In the genomic region with DNA sequence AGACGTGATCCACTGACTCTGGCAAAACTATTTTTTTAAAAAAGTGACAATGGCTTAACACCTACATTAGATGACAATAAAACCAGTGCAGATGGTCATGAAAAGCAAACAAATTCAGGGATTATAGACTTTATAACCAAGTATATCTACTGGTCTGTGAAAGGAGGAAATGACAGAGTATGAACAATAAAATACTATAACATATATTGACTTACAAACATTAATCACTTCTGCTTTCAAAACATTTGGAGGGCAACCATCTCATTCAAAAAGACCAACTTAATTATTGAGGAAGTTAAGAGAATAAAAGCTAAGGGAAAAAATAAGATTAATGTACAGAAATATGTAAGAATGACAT, we compare ENCODE assay signal across 24 cellular contexts. TPM values are rescaled to one million over a fixed set of nuclear protein-coding genes. Genes with fewer than 3 reads are reported as not detected.
A peak's percentile ranks its signal among the peaks of the same experiment; 100 is the strongest.
DNase-seq lines count a peak whose midpoint lies in the region; ATAC-seq, FAIRE-seq and TF ChIP-seq lines count a peak whose summit lies in the region.
"Had no signal": no experiment of that assay in that cellular context is flagged by ENCODE, and none has a peak within 500 bp of the region (broad histone marks: within the 10 kb centered on the region; RNA-seq: fewer than 3 reads in every experiment).

No MANE protein-coding gene starts in this region.

- H3K9me3 Mint-ChIP-seq in Caco-2 (ENCODE audit: unreplicated experiment), result no peaks in the 10 kb centered on the region
- H3K9me3 Mint-ChIP-seq: activated T-cell treated with anti-CD3 and anti-CD28 coated beads, Interleukin-2, amount 50 U/mL, for 24 hours; CD8-positive, alpha-beta memory T cell had no signal

- dilution Hi-C loops in keratinocyte (cut with MboI; ENCODE audit: extremely low pct_ligation_motif_present, low sequenced_read_pairs), result no loop called here

- no peak for TF ChIP-seq POLR2A in heart left ventricle (IDR thresholded peaks at IDR 0.05)

- H3K27me3 ChIP-seq in A673 (replicated peaks; ENCODE audit: insufficient read depth, low read depth, low read length, poor library complexity) (no peaks in the 10 kb centered on the region), Caco-2 (replicated peaks; ENCODE audit: control insufficient read depth, insufficient read depth, low read length) (no peaks in the 10 kb centered on the region), RWPE2 (ENCODE audit: insufficient read depth, poor library complexity, severe bottlenecking) (no peaks in the 10 kb centered on the region), keratinocyte (ENCODE audit: control insufficient read depth, extremely low read depth, insufficient read depth, low read length) (no peaks in the 10 kb centered on the region), heart left ventricle (no peaks in the 10 kb centered on the region)
- H3K27me3 ChIP-seq: left lung had no signal

- BruUV-seq in A673 (replicated peaks; lab: Mats Ljungman, UMichigan), result no TSS peak
- BruUV-seq in Caco-2 (replicated peaks; lab: Mats Ljungman, UMichigan), result no TSS peak

- peaks cover 24% of the 10 kb centered on the region for H3K36me3 Mint-ChIP-seq in Caco-2 (ENCODE audit: insufficient read depth, unreplicated experiment)

- H3K4me3 ChIP-seq in A673 (ENCODE audit: low read depth, low read length, poor library complexity, severe bottlenecking) (no peak overlapping the region), Caco-2 (ENCODE audit: low read depth, low read length) (no peak overlapping the region), RWPE2 (ENCODE audit: severe bottlenecking) (no peak overlapping the region), keratinocyte (ENCODE audit: control insufficient read depth in 2 of 3, extremely low read depth in 1 of 3, insufficient read depth in 2 of 3, low read depth in 1 of 3, low read length in 3 of 3) (no peak overlapping the region), heart left ventricle (no peak overlapping the region)
- H3K4me3 ChIP-seq: left lung had no signal

- H3K27ac ChIP-seq in A673 (ENCODE audit: low read depth, low read length, poor library complexity, severe bottlenecking) (peak overlapping the region; percentile 38), RWPE2 (ENCODE audit: poor library complexity, severe bottlenecking) (peak overlapping the region; percentile 48), keratinocyte (ENCODE audit: control insufficient read depth, insufficient read depth, low read length) (peak overlapping the region; percentile 79), heart left ventricle (peak overlapping the region in 6 of 12 donors; percentile 3 to 37 (median 16))
- H3K27ac ChIP-seq: HL-60 had no signal

- intact Hi-C loops in A673 (cut with micrococcal nuclease; ENCODE audit: unreplicated experiment), result no loop called here
- intact Hi-C loops in Caco-2 (cut with micrococcal nuclease; ENCODE audit: unreplicated experiment), result no loop called here
- intact Hi-C loops in posterior cingulate gyrus (cut with DNase I), result no loop called here
- intact Hi-C loops in heart left ventricle (cut with DNase I), result no loop called here

- CTCF ChIA-PET in A673 (lab: Charles Lee) (no interaction called here), Caco-2 (lab: Charles Lee) (no interaction called here)

- H3K4me2 ChIP-seq in keratinocyte (ENCODE audit: control insufficient read depth, extremely low read depth, insufficient read depth, low read depth, low read length), result peak overlapping the region; percentile 46

- no peak overlapping the region for H3K4me3 Mint-ChIP-seq in Caco-2 (ENCODE audit: unreplicated experiment)
- H3K4me3 Mint-ChIP-seq: activated T-cell treated with anti-CD3 and anti-CD28 coated beads, Interleukin-2, amount 50 U/mL, for 24 hours; CD8-positive, alpha-beta memory T cell had no signal

- H3K4me1 ChIP-seq in A673 (ENCODE audit: insufficient read depth, low read length, poor library complexity, severe bottlenecking) (peaks cover 51% of the 10 kb centered on the region), Caco-2 (peaks cover 41% of the 10 kb centered on the region), RWPE2 (ENCODE audit: insufficient read depth, poor library complexity, severe bottlenecking) (peaks cover 60% of the 10 kb centered on the region), keratinocyte (ENCODE audit: control insufficient read depth, extremely low read depth, insufficient read depth, low read length) (peaks cover 53% of the 10 kb centered on the region), heart left ventricle (peaks cover 0 to 79% (median 53%) of the 10 kb centered on the region in 12 donors)

- no peaks in the 10 kb centered on the region for H3K27me3 Mint-ChIP-seq in Caco-2 (ENCODE audit: insufficient read depth, unreplicated experiment)
- H3K27me3 Mint-ChIP-seq: activated T-cell treated with anti-CD3 and anti-CD28 coated beads, Interleukin-2, amount 50 U/mL, for 24 hours; CD8-positive, alpha-beta memory T cell had no signal

- peaks cover 2% of the 10 kb centered on the region for H3K9me1 ChIP-seq in keratinocyte (ENCODE audit: control insufficient read depth, extremely low read depth, insufficient read depth, low read length)

- H4K20me1 ChIP-seq in keratinocyte (ENCODE audit: control insufficient read depth, extremely low read depth, insufficient read depth, low read length), result no peaks in the 10 kb centered on the region

- H3K27ac Mint-ChIP-seq in Caco-2 (ENCODE audit: unreplicated experiment), result peak overlapping the region; percentile 24
- H3K27ac Mint-ChIP-seq: activated T-cell treated with anti-CD3 and anti-CD28 coated beads, Interleukin-2, amount 50 U/mL, for 24 hours had no signal

- H2AFZ ChIP-seq in keratinocyte (ENCODE audit: control insufficient read depth, low read length), result no peak overlapping the region

- peak overlapping the region; percentile 48 for H3K9ac ChIP-seq in keratinocyte (ENCODE audit: control insufficient read depth, extremely low read depth, insufficient read depth, low read length)

- TF ChIP-seq CTCF in A673 (conservative IDR thresholded peaks at IDR 0.05; ENCODE audit: low read depth, low read length) (no peak), Caco-2 (IDR thresholded peaks at IDR 0.05; ENCODE audit: insufficient read depth in 1 of 2, low read depth in 1 of 2, low read length in 1 of 2, severe bottlenecking in 1 of 2, unreplicated experiment in 1 of 2) (no peak), RWPE2 (IDR thresholded peaks at IDR 0.05; ENCODE audit: poor library complexity, severe bottlenecking) (no peak), keratinocyte (optimal IDR thresholded peaks at IDR 0.05 in 1 of 3, IDR thresholded peaks at IDR 0.05 in 1 of 3, conservative IDR thresholded peaks at IDR 0.05 in 1 of 3; ENCODE audit: extremely low read depth in 1 of 3, insufficient read depth in 2 of 3, low read length in 3 of 3) (no peak), heart left ventricle (IDR thresholded peaks at IDR 0.05) (no peak)

- POLR2A ChIA-PET in A673 (lab: Charles Lee; ENCODE audit: low non-redundant PET), result no interaction called here
- POLR2A ChIA-PET in Caco-2 (lab: Charles Lee), result interaction anchor here (1.1 kb wide), 1 partner anchor 162 kb away, joined by 3 read pairs; no protein-coding TSS in a partner anchor

- no peaks in the 10 kb centered on the region for H3K9me3 ChIP-seq in A673 (ENCODE audit: low read depth, low read length, poor library complexity, severe bottlenecking)
- no peaks in the 10 kb centered on the region for H3K9me3 ChIP-seq in Caco-2
- H3K9me3 ChIP-seq in RWPE2 (ENCODE audit: severe bottlenecking), result peaks cover 1% of the 10 kb centered on the region
- H3K9me3 ChIP-seq in keratinocyte (ENCODE audit: control insufficient read depth, low read depth, low read length), result no peaks in the 10 kb centered on the region
- no peaks in the 10 kb centered on the region for H3K9me3 ChIP-seq in heart left ventricle
- H3K9me3 ChIP-seq: left lung had no signal

- H3K79me2 ChIP-seq in keratinocyte (ENCODE audit: control insufficient read depth, insufficient read depth, low read length), result peaks cover 87% of the 10 kb centered on the region

- H3K4me1 Mint-ChIP-seq in Caco-2 (ENCODE audit: low read depth, unreplicated experiment), result peaks cover 30% of the 10 kb centered on the region

- ATAC-seq in RWPE2 (ENCODE audit: low read depth), result no peak
- no peak for ATAC-seq in heart left ventricle

- 65 to 74% (median 68%) methylated on average over 1 of the region's 1 CpG for WGBS in heart left ventricle, 4 donors

- DNase-seq in A673 (ENCODE audit: low spot score) (no peak), Caco-2 (no peak), RWPE2 (ENCODE audit: low spot score) (no peak), keratinocyte (ENCODE audit: low read depth, low spot score) (no peak), dedifferentiated amniotic fluid mesenchymal stem cell (ENCODE audit: extremely low spot score) (no peak), posterior cingulate gyrus (no peak), DMS 273 treated with DMSO at 0.1 percent for 48 hours (lab: John Stamatoyannopoulos, UW) (no peak), heart left ventricle (no peak)
- DNase-seq: activated CD8-positive, alpha-beta memory T cell treated with anti-CD3 and anti-CD28 coated beads for 24 hours; activated naive CD4-positive, alpha-beta T cell; activated T-cell treated with anti-CD3 and anti-CD28 coated beads, Interleukin-2, amount 50 U/mL, for 24 hours; CD8-positive, alpha-beta memory T cell; DND-41; left lung; NCI-H1436; NCI-H2171; NCI-H526; SHP77; stimulated activated CD4-positive, alpha-beta T cell treated with anti-CD3 and anti-CD28 coated beads, Interleukin-2, amount 100 ng/mL, for 48 hours; stimulated activated naive CD4-positive, alpha-beta T cell treated with Interleukin-2 at 50 U/mL for 16 hours had no signal

- H3K36me3 ChIP-seq in A673 (ENCODE audit: insufficient read depth, low read length, poor library complexity, severe bottlenecking), result no peaks in the 10 kb centered on the region
- H3K36me3 ChIP-seq in Caco-2 (ENCODE audit: control insufficient read depth, insufficient read depth, low read length), result 0 out of 2 replicates have a peak, but pooled peaks cover 2% of the 10 kb centered on the region
- H3K36me3 ChIP-seq in RWPE2 (ENCODE audit: low read depth), result no peaks in the 10 kb centered on the region
- no peaks in the 10 kb centered on the region for H3K36me3 ChIP-seq in keratinocyte (ENCODE audit: control insufficient read depth in 2 of 2, extremely low read depth in 1 of 2, insufficient read depth in 2 of 2, low read length in 2 of 2)
- H3K36me3 ChIP-seq in heart left ventricle, result no peaks in the 10 kb centered on the region

- FAIRE-seq in keratinocyte (lab: Jason Lieb, UNC), result no peak
- FAIRE-seq: GM12892, GM19239, TTC549 had no signal

RNA-seq across cellular contexts. Expression of gene JMJD1C, which starts 34.8 kb away (rescaled TPM):
- total RNA-seq in A673 (2021) (68.2 and 71.4 TPM in 2 replicates), Caco-2 (2022) (89.7 and 95.7 TPM in 2 replicates), heart left ventricle (10 to 100 TPM; 27.0 to 54.6 (median 42.7) TPM)
- polyA plus RNA-seq in keratinocyte (24.9 to 38.2 TPM (median 26.6 TPM) in 3 replicates), heart left ventricle (10 to 100 TPM; 20.3 to 34.1 TPM)
- 81.0 TPM for polyA plus RNA-seq in keratinocyte (2011; ENCODE audit: low read depth)
- 9.0 and 22.2 TPM in 2 replicates for polyA plus RNA-seq in keratinocyte (2011; cell fraction: cytosol; rRNA removed)
- polyA plus RNA-seq in keratinocyte (2011; cell fraction: nucleus; rRNA removed), result 49.7 and 62.2 TPM in 2 replicates
- 18.7 and 43.8 TPM in 2 replicates for polyA plus RNA-seq in keratinocyte (2012; ENCODE audit: low replicate concordance)
- polyA minus RNA-seq in keratinocyte, result 19.1 to 117 TPM (median 79.7 TPM) in 3 replicates
- 17.8 TPM for polyA minus RNA-seq in keratinocyte (2011; cell fraction: cytosol; rRNA and poly(A)+ RNA removed)
- 94.4 and 166 TPM in 2 replicates for polyA minus RNA-seq in keratinocyte (2011; cell fraction: nucleus; rRNA and poly(A)+ RNA removed)
